12 cellular contexts compared by ENCODE assay signal in the genomic region with DNA sequence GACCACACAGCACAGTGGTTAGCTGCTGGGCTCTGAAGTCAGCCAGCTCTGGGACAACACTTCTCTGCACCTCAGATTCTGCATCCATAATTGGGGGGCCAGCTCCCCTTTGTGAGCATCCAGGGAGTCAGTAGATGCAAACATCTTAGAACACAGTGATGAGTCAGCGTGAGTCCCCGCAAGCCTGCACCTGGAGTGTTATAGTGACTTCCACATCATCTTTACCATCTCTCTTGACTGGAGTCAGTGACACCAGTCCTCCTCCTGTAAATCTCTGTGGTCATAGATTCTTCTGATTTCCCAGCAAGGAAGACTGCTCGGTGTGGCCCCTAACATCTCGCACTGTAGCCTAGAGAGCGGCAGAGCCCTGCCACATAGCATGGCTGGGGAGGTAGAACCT. TPM values are rescaled to one million over a fixed set of nuclear protein-coding genes. Genes with fewer than 3 reads are reported as not detected.
A peak's percentile ranks its signal among the peaks of the same experiment; 100 is the strongest.
DNase-seq lines count a peak whose midpoint lies in the region; ATAC-seq and TF ChIP-seq lines count a peak whose summit lies in the region.
"Had no signal": no experiment of that assay in that cellular context is flagged by ENCODE, and none has a peak within 500 bp of the region (broad histone marks: within the 10 kb centered on the region; RNA-seq: fewer than 3 reads in every experiment).

No MANE protein-coding gene starts in this region.

- no peak for DNase-seq in HCT116 (ENCODE audit: low read depth, low spot score)
- peak; percentile 16 for DNase-seq in kidney glomerular epithelial cell (lab: John Stamatoyannopoulos, UW)
- DNase-seq in thoracic aorta (ENCODE audit: low spot score) = no peak
- DNase-seq in NCI-H1436 (lab: John Stamatoyannopoulos, UW) = no peak
- no peak for DNase-seq in NCI-H526 treated with DMSO at 0.1 percent for 48 hours (lab: John Stamatoyannopoulos, UW)
- no peak for DNase-seq in dorsolateral prefrontal cortex
- DNase-seq: effector memory CD4-positive, alpha-beta T cell; MM.1S; NCI-H2227 treated with DMSO at 0.1 percent for 48 hours; SHP77; stimulated activated naive CD8-positive, alpha-beta T cell treated with anti-CD3 and anti-CD28 coated beads, Interleukin-15, amount 100 ng/mL, for 72 hours had no signal

- RAD21 ChIA-PET in HCT116 (lab: Charles Lee; ENCODE audit: low non-redundant PET in 1 of 2, low total read pairs in 2 of 2, uncharacterized antibody in 2 of 2, unreplicated experiment in 2 of 2) = no interaction called here

- no peak for TF ChIP-seq POLR2A in HCT116 (IDR thresholded peaks at IDR 0.05; ENCODE audit: borderline replicate concordance, extremely low read depth, insufficient read depth, insufficient read length)

- no peak for TF ChIP-seq RAD21 in HCT116 (IDR thresholded peaks at IDR 0.05; ENCODE audit: low read depth)

- no peak overlapping the region for H2AFZ ChIP-seq in HCT116 (ENCODE audit: low read depth, low read length, poor library complexity, severe bottlenecking)

- CTCF ChIA-PET in HCT116 (lab: Charles Lee) = no interaction called here

- H3K4me2 ChIP-seq in HCT116 (ENCODE audit: low read length) = peak overlapping the region; percentile 59

- H3K36me3 ChIP-seq in HCT116 (ENCODE audit: control insufficient read depth in 1 of 2, insufficient read depth in 2 of 2, low read length in 2 of 2) (no peaks in the 10 kb centered on the region), thoracic aorta (no peaks in the 10 kb centered on the region)

- H3K9me3 ChIP-seq in HCT116 (ENCODE audit: control insufficient read depth in 1 of 2, insufficient read depth in 1 of 2, low read depth in 1 of 2, low read length in 2 of 2) = no peaks in the 10 kb centered on the region
- no peaks in the 10 kb centered on the region for H3K9me3 ChIP-seq in thoracic aorta

- TF ChIP-seq CTCF in HCT116 (IDR thresholded peaks at IDR 0.05 in 2 of 3, conservative IDR thresholded peaks at IDR 0.05 in 1 of 3; ENCODE audit: borderline replicate concordance in 1 of 3, insufficient read depth in 1 of 3, low read depth in 2 of 3, low read length in 2 of 3) = no peak
- no peak for TF ChIP-seq CTCF in VCaP (conservative IDR thresholded peaks at IDR 0.05)
- TF ChIP-seq CTCF in thoracic aorta (IDR thresholded peaks at IDR 0.05) = no peak
- TF ChIP-seq CTCF in dorsolateral prefrontal cortex (IDR thresholded peaks at IDR 0.05 in 54 of 56, conservative IDR thresholded peaks at IDR 0.05 in 2 of 56; ENCODE audit: low read depth in 1 of 56, partially characterized antibody in 56 of 56) = no peak

- H3K27ac ChIP-seq in HCT116 (ENCODE audit: low read depth, low read length) = peak overlapping the region; percentile 24
- peak overlapping the region; percentile 95 for H3K27ac ChIP-seq in VCaP
- H3K27ac ChIP-seq in thoracic aorta = peak overlapping the region; percentile 84 to 87
- peak overlapping the region in 10 of 59 donors; percentile 7 to 96 (median 41) for H3K27ac ChIP-seq in dorsolateral prefrontal cortex

- H3K27me3 ChIP-seq in HCT116 (ENCODE audit: insufficient read depth, low read length) (no peaks in the 10 kb centered on the region), thoracic aorta (replicated peaks; ENCODE audit: insufficient read depth) (no peaks in the 10 kb centered on the region), dorsolateral prefrontal cortex (no peaks in the 10 kb centered on the region)

- no peak overlapping the region; a peak in 1 of 4 replicates for H3K4me3 ChIP-seq in HCT116 (replicated peaks in 1 of 2; ENCODE audit: low read depth in 1 of 2, low read length in 2 of 2)
- H3K4me3 ChIP-seq in thoracic aorta = no peak overlapping the region
- H3K4me3 ChIP-seq in dorsolateral prefrontal cortex = no peak overlapping the region

- H3K9ac ChIP-seq in HCT116 (ENCODE audit: low read length) = 0 out of 2 replicates have a peak overlapping the region, but pooled peaks have one; percentile 23

- ATAC-seq in HCT116 (no peak), thoracic aorta (ENCODE audit: insufficient number of reproducible peaks, low FRiP score, low read depth) (no peak)
- ATAC-seq: stimulated activated naive CD8-positive, alpha-beta T cell treated with anti-CD3 and anti-CD28 coated beads, Interleukin-15, amount 100 ng/mL, for 72 hours had no signal

- no peaks in the 10 kb centered on the region for H4K20me1 ChIP-seq in HCT116 (ENCODE audit: insufficient read depth)

- POLR2A ChIA-PET in HCT116 (lab: Charles Lee) = no interaction called here

- BruUV-seq in HCT116 (replicated peaks; lab: Mats Ljungman, UMichigan) = no TSS peak

- H3K9me2 ChIP-seq in HCT116 (ENCODE audit: insufficient read depth) = no peaks in the 10 kb centered on the region

- intact Hi-C loops in HCT116 (cut with micrococcal nuclease) (no loop called here), dorsolateral prefrontal cortex (cut with DNase I) (no loop called here)

- peaks cover 65 to 87% of the 10 kb centered on the region in 2 experiments for H3K4me1 ChIP-seq in HCT116 (ENCODE audit: control insufficient read depth in 1 of 2, insufficient read depth in 2 of 2, low read length in 2 of 2)
- peaks cover 44 to 80% of the 10 kb centered on the region in 2 donors for H3K4me1 ChIP-seq in thoracic aorta (ENCODE audit: control insufficient read depth in 1 of 2, low read depth in 2 of 2)

- no peaks in the 10 kb centered on the region for H3K79me2 ChIP-seq in HCT116 (ENCODE audit: insufficient read depth, low read length)

TF ChIP-seq in HCT116, 20 proteins besides CTCF, POLR2A, EP300 and RAD21:
- TF ChIP-seq SIN3A (IDR thresholded peaks at IDR 0.05; ENCODE audit: low read depth) (no peak), ELF1 (IDR thresholded peaks at IDR 0.05; ENCODE audit: borderline replicate concordance, low read depth) (no peak), JUND (IDR thresholded peaks at IDR 0.05) (no peak), EZH2phosphoT487 (IDR thresholded peaks at IDR 0.05; ENCODE audit: borderline replicate concordance) (no peak)
TF ChIP-seq in HCT116: peak in this region for 0.

RNA-seq across cellular contexts. Expression of gene EDN2, which starts 13.9 kb away (rescaled TPM):
- total RNA-seq in HCT116 (2021; ENCODE audit: unreplicated experiment) (not detected), thoracic aorta (not detected), dorsolateral prefrontal cortex (under 1 TPM in 2 of 120 experiments, not detected in 118; 0.36 to 0.67 TPM)
- 0.27 and 0.65 TPM in 2 replicates for polyA plus RNA-seq in HCT116 (2012)
